Comparison of ENCODE assay signal across 18 cellular contexts in genomic region chr6:141719476-141719875, GRCh38.
A peak's percentile ranks its signal among the peaks of the same experiment; 100 is the strongest.
DNase-seq lines count a peak whose midpoint lies in the region; TF ChIP-seq lines count a peak whose summit lies in the region.
"Had no signal": no experiment of that assay in that cellular context is flagged by ENCODE, and none has a peak within 500 bp of the region (broad histone marks: within the 10 kb centered on the region; RNA-seq: fewer than 3 reads in every experiment).

No MANE protein-coding gene starts in this region.

- H3K4me3 ChIP-seq in breast epithelium (no peak overlapping the region), epithelial cell of esophagus (ENCODE audit: low read length) (no peak overlapping the region)
- H3K4me3 ChIP-seq: A549; BLaER1 treated with 17β-estradiol and CSF1 and Interleukin-3, amounts not matched to agents 10 nM and 100 nM had no signal

- DNase-seq in MCF 10A (ENCODE audit: unreplicated experiment) (peak; percentile 11), breast epithelium (ENCODE audit: low spot score in 2 of 2) (no peak), epithelial cell of esophagus (ENCODE audit: low read depth) (peak; percentile 61), renal cortical epithelial cell (ENCODE audit: low read depth) (peak; percentile 32), NCI-H1417 (lab: John Stamatoyannopoulos, UW) (no peak)
- no peak for DNase-seq in stimulated activated CD4-positive, alpha-beta T cell treated with anti-CD3 and anti-CD28 coated beads, Interleukin-1b, Interleukin-23, amount 100 ng/mL, for 48 hours
- DNase-seq: AML-193; Caco-2; Calu3; CD4-positive, alpha-beta T cell; CD8-positive, alpha-beta T cell; DMS79 treated with DMSO at 0.1 percent for 48 hours; GF-D8 had no signal

- intact Hi-C loops in MCF 10A (cut with micrococcal nuclease) (no loop called here), breast epithelium (cut with DNase I; ENCODE audit: low total_unique reads) (no loop called here)

- H3K4me3 Mint-ChIP-seq in MCF 10A (ENCODE audit: unreplicated experiment), result no peak overlapping the region
- H3K4me3 Mint-ChIP-seq: B cell; CD4-positive, alpha-beta T cell; CD8-positive, alpha-beta T cell had no signal

- no TSS peak for BruUV-seq in MCF 10A (replicated peaks; lab: Mats Ljungman, UMichigan)

- H3K27me3 Mint-ChIP-seq in MCF 10A (ENCODE audit: insufficient read depth, unreplicated experiment), result peaks cover 38% of the 10 kb centered on the region
- H3K27me3 Mint-ChIP-seq: B cell; CD4-positive, alpha-beta T cell had no signal

- H3K36me3 Mint-ChIP-seq in MCF 10A (ENCODE audit: insufficient read depth, unreplicated experiment), result no peaks in the 10 kb centered on the region
- H3K36me3 Mint-ChIP-seq: CD8-positive, alpha-beta T cell had no signal

- no peaks in the 10 kb centered on the region for H3K4me1 ChIP-seq in breast epithelium
- H3K4me1 ChIP-seq: A549; BLaER1 treated with 17β-estradiol and CSF1 and Interleukin-3, amounts not matched to agents 10 nM and 100 nM; Caco-2 had no signal

- TF ChIP-seq CTCF in MCF 10A (IDR thresholded peaks at IDR 0.05; ENCODE audit: unreplicated experiment) (no peak), breast epithelium (IDR thresholded peaks at IDR 0.05) (no peak), epithelial cell of esophagus (IDR thresholded peaks at IDR 0.05; ENCODE audit: insufficient read depth, low read depth, low read length, missing control alignments) (no peak)

- H3K27ac ChIP-seq in breast epithelium, result no peak overlapping the region
- H3K27ac ChIP-seq: 22Rv1; A549; BLaER1 treated with 17β-estradiol and CSF1 and Interleukin-3, amounts not matched to agents 10 nM and 100 nM; C4-2B had no signal

- H3K4me1 Mint-ChIP-seq in MCF 10A (ENCODE audit: insufficient read depth, unreplicated experiment), result no peaks in the 10 kb centered on the region
- H3K4me1 Mint-ChIP-seq: B cell had no signal

- no peaks in the 10 kb centered on the region for H3K27me3 ChIP-seq in breast epithelium
- H3K27me3 ChIP-seq: BLaER1 treated with 17β-estradiol and CSF1 and Interleukin-3, amounts not matched to agents 10 nM and 100 nM had no signal

- H3K9me3 ChIP-seq in breast epithelium, result no peaks in the 10 kb centered on the region
- H3K9me3 ChIP-seq: A549; BLaER1 treated with 17β-estradiol and CSF1 and Interleukin-3, amounts not matched to agents 10 nM and 100 nM; Caco-2 had no signal

- H3K27ac Mint-ChIP-seq in MCF 10A (ENCODE audit: low read depth, unreplicated experiment), result no peak overlapping the region
- H3K27ac Mint-ChIP-seq: B cell; CD4-positive, alpha-beta T cell; CD8-positive, alpha-beta T cell had no signal

- no peaks in the 10 kb centered on the region for H3K9me3 Mint-ChIP-seq in MCF 10A (ENCODE audit: unreplicated experiment)
- H3K9me3 Mint-ChIP-seq: CD4-positive, alpha-beta T cell; CD8-positive, alpha-beta T cell had no signal

- POLR2A ChIA-PET in MCF 10A (lab: Yijun Ruan, JAX), result no interaction called here

- H3K36me3 ChIP-seq in breast epithelium, result no peaks in the 10 kb centered on the region
- H3K36me3 ChIP-seq: BLaER1 treated with 17β-estradiol and CSF1 and Interleukin-3, amounts not matched to agents 10 nM and 100 nM had no signal

- TF ChIP-seq POLR2A in breast epithelium (IDR thresholded peaks at IDR 0.05), result no peak

- CTCF ChIA-PET in MCF 10A (lab: Yijun Ruan, JAX), result interaction anchor here (0.6 kb wide), 1 partner anchor 10 kb away, joined by 3 read pairs; no protein-coding TSS in a partner anchor

Comparison
In these comparisons a context has a peak if more than half of its experiments do, and no peak if none do; other contexts are left out.
1. DNase-seq: peak in MCF 10A (single experiment), epithelial cell of esophagus (single experiment) and renal cortical epithelial cell (single experiment); none in breast epithelium (0 of 2), NCI-H1417 (0 of 3) and stimulated activated CD4-positive, alpha-beta T cell treated with anti-CD3 and anti-CD28 coated beads, Interleukin-1b, Interleukin-23, amount 100 ng/mL, for 48 hours (single experiment).